Comparison of ENCODE assay signal across 20 cellular contexts in the genomic region with DNA sequence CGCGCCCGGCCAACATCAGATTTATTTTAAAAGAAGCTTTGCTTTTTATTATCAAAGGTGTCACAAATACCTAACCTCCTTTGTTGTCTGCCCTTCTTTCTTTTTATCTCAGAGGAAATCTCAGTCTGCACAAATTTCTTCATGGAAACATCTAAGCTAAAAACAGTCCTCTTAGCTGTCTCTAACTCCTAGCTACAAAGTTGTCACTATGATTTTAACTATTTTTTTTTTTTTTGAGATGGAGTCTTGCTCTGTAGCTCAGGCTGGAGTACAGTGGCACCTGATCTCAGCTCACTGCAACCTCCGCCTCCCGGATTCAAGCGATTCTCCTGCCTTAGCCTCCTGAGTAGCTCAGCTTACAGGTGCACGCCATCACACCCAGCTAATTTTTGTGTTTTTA. TPM values are rescaled to one million over a fixed set of nuclear protein-coding genes. Genes with fewer than 3 reads are reported as not detected.
DNase-seq lines count a peak whose midpoint lies in the region; ATAC-seq and TF ChIP-seq lines count a peak whose summit lies in the region.
"Had no signal": no experiment of that assay in that cellular context is flagged by ENCODE, and none has a peak within 500 bp of the region (broad histone marks: within the 10 kb centered on the region; RNA-seq: fewer than 3 reads in every experiment).

No MANE protein-coding gene starts in this region.

- H3K27ac Mint-ChIP-seq in activated CD4-positive, alpha-beta T cell treated with anti-CD3 and anti-CD28 coated beads, Interleukin-2, amount 10 ng/mL, durations not matched to agents 7 days and 5 days = peak overlapping the region; percentile 46
- H3K27ac Mint-ChIP-seq in HFFc6 (no peak overlapping the region), nephron progenitor cell (peak overlapping the region; percentile 57)
- H3K27ac Mint-ChIP-seq in activated T-helper 1 cell treated with anti-CD3 and anti-CD28 coated beads, Interleukin-12 subunit alpha, Interleukin-12 subunit beta, Interleukin-2, Interleukin-4 antibody, amounts not matched to agents 30 ng/mL and 10 ng/mL and 1 ng/mL, durations not matched to agents 14 hours and 24 hours and 36 hours = peak overlapping the region; percentile 63
- no peak overlapping the region for H3K27ac Mint-ChIP-seq in activated CD4-positive, alpha-beta memory T cell treated with anti-CD3 and anti-CD28 coated beads for 36 hours
- H3K27ac Mint-ChIP-seq: activated CD4-positive, alpha-beta memory T cell treated with anti-CD3 and anti-CD28 coated beads, Interleukin-2, amount 10 ng/mL, durations not matched to agents 7 days and 5 days had no signal

- POLR2A ChIA-PET in activated CD4-positive, alpha-beta T cell treated with anti-CD3 and anti-CD28 coated beads, Interleukin-2, amount 10 ng/mL, durations not matched to agents 7 days and 5 days (lab: Charles Lee) = no interaction called here
- POLR2A ChIA-PET in activated CD4-positive, alpha-beta memory T cell treated with anti-CD3 and anti-CD28 coated beads for 36 hours (lab: Charles Lee) = interaction anchor here (1.4 kb wide), 1 partner anchor 225 kb away, joined by 3 read pairs; the partner anchor contains the start of gene MALSU1

- no peak for DNase-seq in activated CD4-positive, alpha-beta T cell treated with anti-CD3 and anti-CD28 coated beads, Interleukin-2, amount 10 ng/mL, durations not matched to agents 7 days and 5 days
- DNase-seq in activated CD4-positive, alpha-beta T cell treated with anti-CD3 and anti-CD28 coated beads for 4 hours = no peak
- DNase-seq in HFFc6 (no peak), nephron progenitor cell (no peak)
- no peak for DNase-seq in activated T-helper 1 cell treated with anti-CD3 and anti-CD28 coated beads, Interleukin-12 subunit alpha, Interleukin-12 subunit beta, Interleukin-2, Interleukin-4 antibody, amounts not matched to agents 30 ng/mL and 10 ng/mL and 1 ng/mL, durations not matched to agents 14 hours and 24 hours and 36 hours (ENCODE audit: low spot score)
- DNase-seq in activated CD4-positive, alpha-beta memory T cell treated with anti-CD3 and anti-CD28 coated beads for 36 hours = no peak
- DNase-seq: activated CD4-positive, alpha-beta memory T cell treated with anti-CD3 and anti-CD28 coated beads, Interleukin-2, amount 10 ng/mL, durations not matched to agents 7 days and 5 days; brain microvascular endothelial cell; DMS53; foreskin keratinocyte; hippocampal formation; kidney; naive B cell; NCI-H1436; small intestine; stimulated activated CD4-positive, alpha-beta T cell treated with anti-CD3 and anti-CD28 coated beads, Interleukin-4, amount 100 ng/mL, for 1 hour; testis had no signal

- no peaks in the 10 kb centered on the region for H3K27me3 Mint-ChIP-seq in activated CD4-positive, alpha-beta T cell treated with anti-CD3 and anti-CD28 coated beads, Interleukin-2, amount 10 ng/mL, durations not matched to agents 7 days and 5 days
- peaks cover 1% of the 10 kb centered on the region; the same call in 1 of the 2 replicates for H3K27me3 Mint-ChIP-seq in HFFc6 (ENCODE audit: insufficient read depth)
- H3K27me3 Mint-ChIP-seq in activated T-helper 1 cell treated with anti-CD3 and anti-CD28 coated beads, Interleukin-12 subunit alpha, Interleukin-12 subunit beta, Interleukin-2, Interleukin-4 antibody, amounts not matched to agents 30 ng/mL and 10 ng/mL and 1 ng/mL, durations not matched to agents 14 hours and 24 hours and 36 hours (ENCODE audit: insufficient read depth) = no peaks in the 10 kb centered on the region
- H3K27me3 Mint-ChIP-seq in nephron progenitor cell (ENCODE audit: low read depth, poor library complexity) = no peaks in the 10 kb centered on the region
- no peaks in the 10 kb centered on the region for H3K27me3 Mint-ChIP-seq in activated CD4-positive, alpha-beta memory T cell treated with anti-CD3 and anti-CD28 coated beads for 36 hours
- H3K27me3 Mint-ChIP-seq: activated CD4-positive, alpha-beta memory T cell treated with anti-CD3 and anti-CD28 coated beads, Interleukin-2, amount 10 ng/mL, durations not matched to agents 7 days and 5 days; naive B cell had no signal

- no peak overlapping the region for H3K4me3 Mint-ChIP-seq in activated CD4-positive, alpha-beta T cell treated with anti-CD3 and anti-CD28 coated beads, Interleukin-2, amount 10 ng/mL, durations not matched to agents 7 days and 5 days
- 0 out of 2 replicates have a peak overlapping the region, but pooled peaks have one; percentile 17 for H3K4me3 Mint-ChIP-seq in HFFc6
- no peak overlapping the region for H3K4me3 Mint-ChIP-seq in activated T-helper 1 cell treated with anti-CD3 and anti-CD28 coated beads, Interleukin-12 subunit alpha, Interleukin-12 subunit beta, Interleukin-2, Interleukin-4 antibody, amounts not matched to agents 30 ng/mL and 10 ng/mL and 1 ng/mL, durations not matched to agents 14 hours and 24 hours and 36 hours
- no peak overlapping the region for H3K4me3 Mint-ChIP-seq in nephron progenitor cell
- H3K4me3 Mint-ChIP-seq in activated CD4-positive, alpha-beta memory T cell treated with anti-CD3 and anti-CD28 coated beads for 36 hours = no peak overlapping the region
- H3K4me3 Mint-ChIP-seq: activated CD4-positive, alpha-beta memory T cell treated with anti-CD3 and anti-CD28 coated beads, Interleukin-2, amount 10 ng/mL, durations not matched to agents 7 days and 5 days had no signal

- CTCF ChIA-PET in activated CD4-positive, alpha-beta T cell treated with anti-CD3 and anti-CD28 coated beads, Interleukin-2, amount 10 ng/mL, durations not matched to agents 7 days and 5 days (lab: Charles Lee) = interaction anchor here (0.6 to 1.2 kb wide), 4 partner anchors 13 to 150 kb away, joined by 3 read pairs; no protein-coding TSS in a partner anchor
- CTCF ChIA-PET in activated CD4-positive, alpha-beta memory T cell treated with anti-CD3 and anti-CD28 coated beads for 36 hours (lab: Charles Lee) = interaction anchor here (1.5 to 2.8 kb wide), 3 partner anchors 22 to 246 kb away, joined by 3 to 11 read pairs (median 11); no protein-coding TSS in a partner anchor

- H3K9me3 Mint-ChIP-seq in activated CD4-positive, alpha-beta T cell treated with anti-CD3 and anti-CD28 coated beads, Interleukin-2, amount 10 ng/mL, durations not matched to agents 7 days and 5 days = no peaks in the 10 kb centered on the region
- H3K9me3 Mint-ChIP-seq in HFFc6 (no peaks in the 10 kb centered on the region), nephron progenitor cell (peaks cover 14% of the 10 kb centered on the region)
- no peaks in the 10 kb centered on the region for H3K9me3 Mint-ChIP-seq in activated T-helper 1 cell treated with anti-CD3 and anti-CD28 coated beads, Interleukin-12 subunit alpha, Interleukin-12 subunit beta, Interleukin-2, Interleukin-4 antibody, amounts not matched to agents 30 ng/mL and 10 ng/mL and 1 ng/mL, durations not matched to agents 14 hours and 24 hours and 36 hours
- no peaks in the 10 kb centered on the region for H3K9me3 Mint-ChIP-seq in activated CD4-positive, alpha-beta memory T cell treated with anti-CD3 and anti-CD28 coated beads for 36 hours
- H3K9me3 Mint-ChIP-seq: activated CD4-positive, alpha-beta memory T cell treated with anti-CD3 and anti-CD28 coated beads, Interleukin-2, amount 10 ng/mL, durations not matched to agents 7 days and 5 days; naive B cell had no signal

- ATAC-seq in HG02884 (IDR thresholded peaks at IDR 0.05; ENCODE audit: unreplicated experiment) (no peak), GM19023 (IDR thresholded peaks at IDR 0.05; ENCODE audit: unreplicated experiment) (no peak)
- ATAC-seq: foreskin keratinocyte, Panc1 had no signal

- H3K4me1 Mint-ChIP-seq in activated CD4-positive, alpha-beta T cell treated with anti-CD3 and anti-CD28 coated beads, Interleukin-2, amount 10 ng/mL, durations not matched to agents 7 days and 5 days = peaks cover 63% of the 10 kb centered on the region
- H3K4me1 Mint-ChIP-seq in HFFc6 (ENCODE audit: low read depth) = peaks cover 64% of the 10 kb centered on the region
- peaks cover 64% of the 10 kb centered on the region for H3K4me1 Mint-ChIP-seq in activated T-helper 1 cell treated with anti-CD3 and anti-CD28 coated beads, Interleukin-12 subunit alpha, Interleukin-12 subunit beta, Interleukin-2, Interleukin-4 antibody, amounts not matched to agents 30 ng/mL and 10 ng/mL and 1 ng/mL, durations not matched to agents 14 hours and 24 hours and 36 hours (ENCODE audit: low read depth)
- H3K4me1 Mint-ChIP-seq in nephron progenitor cell = peaks cover 43% of the 10 kb centered on the region
- H3K4me1 Mint-ChIP-seq in activated CD4-positive, alpha-beta memory T cell treated with anti-CD3 and anti-CD28 coated beads for 36 hours (ENCODE audit: low read depth) = peaks cover 72% of the 10 kb centered on the region

- intact Hi-C loops in activated T-helper 1 cell treated with anti-CD3 and anti-CD28 coated beads, Interleukin-12 subunit alpha, Interleukin-12 subunit beta, Interleukin-2, Interleukin-4 antibody, amounts not matched to agents 30 ng/mL and 10 ng/mL and 1 ng/mL, durations not matched to agents 14 hours and 24 hours and 36 hours (cut with micrococcal nuclease) = no loop called here
- intact Hi-C loops in activated CD4-positive, alpha-beta memory T cell treated with anti-CD3 and anti-CD28 coated beads for 36 hours (cut with micrococcal nuclease) = no loop called here

- TF ChIP-seq CTCF in HFFc6 (IDR thresholded peaks at IDR 0.05) (no peak), nephron progenitor cell (IDR thresholded peaks at IDR 0.05) (no peak)

- H3K36me3 Mint-ChIP-seq in activated CD4-positive, alpha-beta T cell treated with anti-CD3 and anti-CD28 coated beads, Interleukin-2, amount 10 ng/mL, durations not matched to agents 7 days and 5 days (ENCODE audit: low read depth) = peaks cover 30% of the 10 kb centered on the region
- H3K36me3 Mint-ChIP-seq in HFFc6 (ENCODE audit: low read depth) = peaks cover 17% of the 10 kb centered on the region
- H3K36me3 Mint-ChIP-seq in activated T-helper 1 cell treated with anti-CD3 and anti-CD28 coated beads, Interleukin-12 subunit alpha, Interleukin-12 subunit beta, Interleukin-2, Interleukin-4 antibody, amounts not matched to agents 30 ng/mL and 10 ng/mL and 1 ng/mL, durations not matched to agents 14 hours and 24 hours and 36 hours (ENCODE audit: low read depth) = peaks cover 31% of the 10 kb centered on the region
- H3K36me3 Mint-ChIP-seq in nephron progenitor cell (ENCODE audit: low read depth) = peaks cover 93% of the 10 kb centered on the region
- H3K36me3 Mint-ChIP-seq in activated CD4-positive, alpha-beta memory T cell treated with anti-CD3 and anti-CD28 coated beads for 36 hours = peaks cover 24% of the 10 kb centered on the region

RNA-seq across cellular contexts. Expression of gene TRA2A, which starts 7.3 kb away (rescaled TPM):
- 100 to 1,000 TPM; 109 to 143 TPM for total RNA-seq in activated CD4-positive, alpha-beta T cell treated with anti-CD3 and anti-CD28 coated beads, Interleukin-2, amount 10 ng/mL, durations not matched to agents 7 days and 5 days
- total RNA-seq in HFFc6 (2021; fragmentation: NEBNext Ultra II Directional; extraction: Animal tissue kit (Norgen Biotek cat#: 25700)) = 10 to 100 TPM; 85.5 to 97.8 (median 92.5) TPM
- 98.6 and 103 TPM in 2 replicates for total RNA-seq in activated T-helper 1 cell treated with anti-CD3 and anti-CD28 coated beads, Interleukin-12 subunit alpha, Interleukin-12 subunit beta, Interleukin-2, Interleukin-4 antibody, amounts not matched to agents 30 ng/mL and 10 ng/mL and 1 ng/mL, durations not matched to agents 14 hours and 24 hours and 36 hours
- 10 to 100 TPM; 75.4 to 77.8 TPM for total RNA-seq in activated CD4-positive, alpha-beta memory T cell treated with anti-CD3 and anti-CD28 coated beads for 36 hours

RNA-seq across cellular contexts. Expression of gene IGF2BP3, which starts 54.2 kb away (rescaled TPM):
- 1 to 10 TPM in 1 of 2 experiments, under 1 TPM in 1; 0.50 to 1.2 TPM for total RNA-seq in activated CD4-positive, alpha-beta T cell treated with anti-CD3 and anti-CD28 coated beads, Interleukin-2, amount 10 ng/mL, durations not matched to agents 7 days and 5 days
- 10 to 100 TPM; 23.8 to 33.1 (median 31.0) TPM for total RNA-seq in HFFc6 (2021; fragmentation: NEBNext Ultra II Directional; extraction: Animal tissue kit (Norgen Biotek cat#: 25700))
- total RNA-seq in activated T-helper 1 cell treated with anti-CD3 and anti-CD28 coated beads, Interleukin-12 subunit alpha, Interleukin-12 subunit beta, Interleukin-2, Interleukin-4 antibody, amounts not matched to agents 30 ng/mL and 10 ng/mL and 1 ng/mL, durations not matched to agents 14 hours and 24 hours and 36 hours = 2.5 and 2.7 TPM in 2 replicates
- total RNA-seq in activated CD4-positive, alpha-beta memory T cell treated with anti-CD3 and anti-CD28 coated beads for 36 hours = under 1 TPM; 0.19 to 0.24 TPM

Comparison
In these comparisons a context has a peak if more than half of its experiments do, and no peak if none do; other contexts are left out.
1. H3K27ac Mint-ChIP-seq: peak in activated CD4-positive, alpha-beta T cell treated with anti-CD3 and anti-CD28 coated beads, Interleukin-2, amount 10 ng/mL, durations not matched to agents 7 days and 5 days (single experiment), activated T-helper 1 cell treated with anti-CD3 and anti-CD28 coated beads, Interleukin-12 subunit alpha, Interleukin-12 subunit beta, Interleukin-2, Interleukin-4 antibody, amounts not matched to agents 30 ng/mL and 10 ng/mL and 1 ng/mL, durations not matched to agents 14 hours and 24 hours and 36 hours (single experiment) and nephron progenitor cell (single experiment); none in HFFc6 (single experiment) and activated CD4-positive, alpha-beta memory T cell treated with anti-CD3 and anti-CD28 coated beads for 36 hours (single experiment).